Comparison of ENCODE assay signal across 29 cellular contexts in the genomic region with DNA sequence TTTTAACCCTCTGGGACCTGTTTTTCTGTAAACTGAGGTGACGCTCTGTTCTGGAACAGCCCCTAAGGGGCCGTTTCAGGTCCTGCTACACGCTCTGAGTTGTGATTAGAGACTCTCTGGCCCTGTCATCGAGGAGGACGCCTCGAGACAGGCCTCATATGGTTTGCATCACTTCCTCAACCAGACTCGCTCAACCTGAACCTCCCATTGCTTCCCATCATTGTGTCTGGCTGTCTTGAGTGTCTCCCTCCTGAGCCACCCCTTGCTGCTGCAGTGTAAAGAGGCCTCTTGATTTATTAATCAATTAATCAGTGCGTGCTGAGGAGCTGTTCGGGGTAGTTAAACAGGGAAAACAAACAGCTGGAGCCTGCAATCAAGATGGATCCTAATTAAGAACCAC.
DNase-seq lines count a peak whose midpoint lies in the region; ATAC-seq lines count a peak whose summit lies in the region.
"Had no signal": no experiment of that assay in that cellular context is flagged by ENCODE, and none has a peak within 500 bp of the region (broad histone marks: within the 10 kb centered on the region; RNA-seq: fewer than 3 reads in every experiment).

No MANE protein-coding gene starts in this region.

- H3K9me3 Mint-ChIP-seq in stimulated activated memory B cell treated with anti-CD40 and anti-IgM and Interleukin-4, amounts not matched to agents 10 μg/mL and 1 μg/mL and 100 μg/mL, for 72 hours, result no peaks in the 10 kb centered on the region
- H3K9me3 Mint-ChIP-seq: activated naive CD4-positive, alpha-beta T cell treated with anti-CD3 and anti-CD28 coated beads, Interleukin-2, amount 50 U/mL, for 24 hours; CD8-positive, alpha-beta T cell; immature natural killer cell had no signal

- H3K4me2 ChIP-seq in Karpas-422 (ENCODE audit: low read depth, low read length, poor library complexity, severe bottlenecking), result no peak overlapping the region
- H3K4me2 ChIP-seq in mesendoderm (ENCODE audit: low read length), result no peak overlapping the region

- no peak for ATAC-seq in right cardiac atrium
- ATAC-seq in stimulated activated memory B cell treated with anti-CD40 and anti-IgM and Interleukin-4, amounts not matched to agents 10 μg/mL and 1 μg/mL and 100 μg/mL, for 72 hours, result peak; percentile 39
- no peak for ATAC-seq in GM21786 (IDR thresholded peaks at IDR 0.05; ENCODE audit: unreplicated experiment)
- ATAC-seq: activated CD4-positive, alpha-beta T cell treated with anti-CD3 and anti-CD28 coated beads for 36 hours; activated CD8-positive, alpha-beta T cell treated with anti-CD3 and anti-CD28 coated beads, Interleukin-2, amount 10 ng/mL, durations not matched to agents 7 days and 5 days; CD8-positive, alpha-beta T cell; left lung; naive thymus-derived CD8-positive, alpha-beta T cell; Panc1 had no signal

- no peak overlapping the region for H3K27ac Mint-ChIP-seq in stimulated activated memory B cell treated with anti-CD40 and anti-IgM and Interleukin-4, amounts not matched to agents 10 μg/mL and 1 μg/mL and 100 μg/mL, for 72 hours
- H3K27ac Mint-ChIP-seq: activated CD4-positive, alpha-beta T cell treated with anti-CD3 and anti-CD28 coated beads for 36 hours; activated CD8-positive, alpha-beta T cell treated with anti-CD3 and anti-CD28 coated beads, Interleukin-2, amount 10 ng/mL, durations not matched to agents 7 days and 5 days; activated naive CD4-positive, alpha-beta T cell treated with anti-CD3 and anti-CD28 coated beads, Interleukin-2, amount 50 U/mL, for 24 hours; CD8-positive, alpha-beta T cell had no signal

- H3K9ac ChIP-seq in Karpas-422 (ENCODE audit: low read length) (no peak overlapping the region), mesendoderm (ENCODE audit: low read length) (no peak overlapping the region)

- no peaks in the 10 kb centered on the region for H3K4me1 ChIP-seq in right cardiac atrium (ENCODE audit: control insufficient read depth, insufficient read depth, low read length)
- H3K4me1 ChIP-seq in Karpas-422 (ENCODE audit: low read length), result no peaks in the 10 kb centered on the region
- H3K4me1 ChIP-seq in mesendoderm (ENCODE audit: control insufficient read depth, low read depth, low read length), result no peaks in the 10 kb centered on the region
- H3K4me1 ChIP-seq: left lung, tibial nerve had no signal

- H4K8ac ChIP-seq in mesendoderm (ENCODE audit: low read depth, low read length), result no peak overlapping the region

- H3K9me2 ChIP-seq in Karpas-422 (replicated peaks; ENCODE audit: insufficient read depth, low read length), result no peaks in the 10 kb centered on the region

- H3K4me1 Mint-ChIP-seq in stimulated activated memory B cell treated with anti-CD40 and anti-IgM and Interleukin-4, amounts not matched to agents 10 μg/mL and 1 μg/mL and 100 μg/mL, for 72 hours, result peaks cover 6% of the 10 kb centered on the region
- H3K4me1 Mint-ChIP-seq: activated CD4-positive, alpha-beta T cell treated with anti-CD3 and anti-CD28 coated beads for 36 hours; activated naive CD4-positive, alpha-beta T cell treated with anti-CD3 and anti-CD28 coated beads, Interleukin-2, amount 50 U/mL, for 24 hours had no signal

- H3K27me3 Mint-ChIP-seq in stimulated activated memory B cell treated with anti-CD40 and anti-IgM and Interleukin-4, amounts not matched to agents 10 μg/mL and 1 μg/mL and 100 μg/mL, for 72 hours, result no peaks in the 10 kb centered on the region
- H3K27me3 Mint-ChIP-seq: activated CD4-positive, alpha-beta T cell treated with anti-CD3 and anti-CD28 coated beads for 36 hours; activated naive CD4-positive, alpha-beta T cell treated with anti-CD3 and anti-CD28 coated beads, Interleukin-2, amount 50 U/mL, for 24 hours had no signal

- no peaks in the 10 kb centered on the region for H3K36me3 ChIP-seq in Karpas-422 (ENCODE audit: insufficient read depth, low read length)
- H3K36me3 ChIP-seq in mesendoderm (ENCODE audit: control insufficient read depth, insufficient read depth, low read length), result no peaks in the 10 kb centered on the region
- H3K36me3 ChIP-seq: brain microvascular endothelial cell, left lung, tibial nerve had no signal

- no peak overlapping the region for H2AK5ac ChIP-seq in mesendoderm (ENCODE audit: low read length)

- no peaks in the 10 kb centered on the region for H3K79me1 ChIP-seq in mesendoderm (ENCODE audit: low read length)

- no peak overlapping the region for H3K23ac ChIP-seq in mesendoderm (ENCODE audit: low read length)

- no peak overlapping the region for H3K4me3 Mint-ChIP-seq in stimulated activated memory B cell treated with anti-CD40 and anti-IgM and Interleukin-4, amounts not matched to agents 10 μg/mL and 1 μg/mL and 100 μg/mL, for 72 hours
- H3K4me3 Mint-ChIP-seq: activated CD4-positive, alpha-beta T cell treated with anti-CD3 and anti-CD28 coated beads for 36 hours; activated CD8-positive, alpha-beta T cell treated with anti-CD3 and anti-CD28 coated beads, Interleukin-2, amount 10 ng/mL, durations not matched to agents 7 days and 5 days; activated naive CD4-positive, alpha-beta T cell treated with anti-CD3 and anti-CD28 coated beads, Interleukin-2, amount 50 U/mL, for 24 hours; CD8-positive, alpha-beta T cell had no signal

- H4K20me1 ChIP-seq in Karpas-422 (ENCODE audit: insufficient read depth, low read depth, low read length), result no peaks in the 10 kb centered on the region

- no peaks in the 10 kb centered on the region for H3K79me2 ChIP-seq in Karpas-422 (ENCODE audit: low read length)
- no peaks in the 10 kb centered on the region for H3K79me2 ChIP-seq in mesendoderm (ENCODE audit: control insufficient read depth, insufficient read depth, low read length)

- H2AFZ ChIP-seq in Karpas-422 (ENCODE audit: low read length), result no peak overlapping the region

- WGBS in right cardiac atrium, result 70% methylated on average over 9 of the region's 9 CpGs
- no CpG with 5 or more reads among the region's 9 CpGs for WGBS in mesendoderm (ENCODE audit: extremely low coverage, insufficient coverage, low lambda C conversion rate)

- H3K36me3 Mint-ChIP-seq in stimulated activated memory B cell treated with anti-CD40 and anti-IgM and Interleukin-4, amounts not matched to agents 10 μg/mL and 1 μg/mL and 100 μg/mL, for 72 hours, result no peaks in the 10 kb centered on the region
- H3K36me3 Mint-ChIP-seq: activated naive CD4-positive, alpha-beta T cell treated with anti-CD3 and anti-CD28 coated beads, Interleukin-2, amount 50 U/mL, for 24 hours; CD8-positive, alpha-beta T cell; immature natural killer cell; naive thymus-derived CD8-positive, alpha-beta T cell had no signal

- intact Hi-C loops in cardiac septum (cut with DNase I), result no loop called here
- intact Hi-C loops in right cardiac atrium (cut with DNase I), result loop anchor here in 1 of 4 donors (10.0 kb wide), 1 partner anchor 210 kb away; a partner anchor contains a TSS

- H2BK5ac ChIP-seq in mesendoderm (ENCODE audit: low read length), result no peak overlapping the region

- no peaks in the 10 kb centered on the region for H3K9me3 ChIP-seq in right cardiac atrium (ENCODE audit: control insufficient read depth, low read length)
- H3K9me3 ChIP-seq in Karpas-422 (ENCODE audit: low read length), result no peaks in the 10 kb centered on the region
- H3K9me3 ChIP-seq: left lung, tibial nerve had no signal

- no peaks in the 10 kb centered on the region for H3K27me3 ChIP-seq in right cardiac atrium (ENCODE audit: control insufficient read depth, insufficient read depth)
- no peaks in the 10 kb centered on the region for H3K27me3 ChIP-seq in Karpas-422 (ENCODE audit: low read length)
- no peaks in the 10 kb centered on the region for H3K27me3 ChIP-seq in mesendoderm (ENCODE audit: insufficient read depth, low read length, poor library complexity)
- H3K27me3 ChIP-seq: brain microvascular endothelial cell, left lung, tibial nerve had no signal

- no peak overlapping the region for H3K4ac ChIP-seq in mesendoderm (ENCODE audit: low read depth, low read length)

- H3K4me3 ChIP-seq in right cardiac atrium (ENCODE audit: low read length) (no peak overlapping the region), Karpas-422 (ENCODE audit: low read length) (no peak overlapping the region), mesendoderm (ENCODE audit: low read length) (no peak overlapping the region)
- H3K4me3 ChIP-seq: left lung, tibial nerve had no signal

- no peak overlapping the region for H2BK15ac ChIP-seq in mesendoderm (replicated peaks; ENCODE audit: low read depth)

- no peak overlapping the region for H3K56ac ChIP-seq in mesendoderm (ENCODE audit: low read length)

- no peak overlapping the region for H4K5ac ChIP-seq in mesendoderm (ENCODE audit: low read length)

- no peak overlapping the region for H3K27ac ChIP-seq in right cardiac atrium (ENCODE audit: low read length)
- no peak overlapping the region for H3K27ac ChIP-seq in Karpas-422 (ENCODE audit: low read length)
- no peak overlapping the region for H3K27ac ChIP-seq in mesendoderm (ENCODE audit: low read depth, low read length)
- H3K27ac ChIP-seq: brain microvascular endothelial cell, left lung, tibial nerve had no signal

- H3K18ac ChIP-seq in mesendoderm (ENCODE audit: low read length), result no peak overlapping the region

- DNase-seq in cardiac septum (ENCODE audit: low spot score) (peak; percentile 20), right cardiac atrium (no peak), Karpas-422 (peak; percentile 51), kidney tubule cell (ENCODE audit: low spot score) (peak; percentile 23), mesendoderm (no peak), NCI-H2227 (lab: John Stamatoyannopoulos, UW; ENCODE audit: unreplicated experiment) (no peak)
- DNase-seq: activated CD4-positive, alpha-beta T cell treated with anti-CD3 and anti-CD28 coated beads for 36 hours; activated CD8-positive, alpha-beta T cell treated with anti-CD3 and anti-CD28 coated beads, Interleukin-2, amount 10 ng/mL, durations not matched to agents 7 days and 5 days; AML-193; amygdala; brain microvascular endothelial cell; CD8-positive, alpha-beta T cell; EL; GOT3; hypothalamus; immature natural killer cell; left lung; MV-4-11; naive thymus-derived CD8-positive, alpha-beta T cell; NCI-H1694 treated with DMSO at 0.1 percent for 48 hours; NCI-H2171; NK-92 treated with Interleukin-12 subunit alpha and Interleukin-12 subunit beta, amount 100 ng/mL, for 24 hours; SHP77; stimulated activated CD4-positive, alpha-beta T cell treated with anti-CD3 and anti-CD28 coated beads, Interleukin-4, amount 100 ng/mL, for 24 hours had no signal

- no peak overlapping the region for H2BK120ac ChIP-seq in mesendoderm (ENCODE audit: low read depth, low read length)

Comparison
In these comparisons a context has a peak if more than half of its experiments do, and no peak if none do; other contexts are left out.
1. DNase-seq: peak in cardiac septum (single experiment), Karpas-422 (single experiment) and kidney tubule cell (single experiment); none in right cardiac atrium (0 of 3), mesendoderm (single experiment) and NCI-H2227 (single experiment).